23 cellular contexts compared by ENCODE assay signal in the genomic region with DNA sequence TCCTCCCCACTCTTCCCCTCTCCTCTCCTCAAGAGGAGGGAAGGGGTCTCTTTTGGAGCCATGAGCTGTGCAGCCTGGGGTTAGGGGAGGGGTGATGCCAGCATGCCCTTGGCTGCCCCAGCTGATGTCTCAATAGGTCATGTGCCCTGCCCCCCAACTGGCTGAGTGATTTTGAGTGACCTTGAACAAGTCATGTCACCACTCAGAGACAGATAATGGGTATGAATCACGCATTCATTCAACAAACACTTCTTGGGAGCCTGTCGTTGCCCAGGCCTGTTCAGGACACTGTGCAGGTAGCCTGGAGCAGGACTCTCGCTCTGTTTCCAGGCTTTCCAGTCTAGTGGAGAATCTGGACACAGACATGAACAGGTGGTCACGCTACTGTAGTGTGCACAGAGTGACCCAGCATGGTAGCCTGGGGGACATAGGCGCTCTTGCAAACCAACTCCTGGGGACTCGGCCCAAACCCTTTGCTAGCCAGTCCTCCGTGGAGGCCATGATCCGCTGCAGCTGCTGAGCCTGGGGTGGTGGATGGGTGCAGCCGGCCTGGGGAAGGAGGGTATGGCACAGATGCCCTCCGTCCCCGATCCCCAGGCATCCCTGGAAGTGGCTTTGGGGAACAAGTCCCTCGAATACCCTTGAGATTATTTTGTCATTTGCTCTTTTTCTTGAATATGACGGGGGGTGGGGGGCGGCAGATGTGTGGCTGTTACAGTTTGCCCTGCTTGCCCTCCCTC.
"Had no signal": no experiment of that assay in that cellular context is flagged by ENCODE, and none has a peak within 500 bp of the region (broad histone marks: within the 10 kb centered on the region; RNA-seq: fewer than 3 reads in every experiment).

No MANE protein-coding gene starts in this region.

- FAIRE-seq: keratinocyte, pancreas, small intestine had no signal

- H3K36me3 ChIP-seq: heart right ventricle, left ventricle myocardium inferior, pancreas, prostate gland, spleen, suprapubic skin, thoracic aorta, tibial nerve, vagina had no signal

- H3K79me2 ChIP-seq: hepatocyte had no signal

- H3K9me3 ChIP-seq: mucosa of descending colon, pancreas, prostate gland, suprapubic skin, thoracic aorta, vagina had no signal

- H3K4me1 ChIP-seq: pancreas, prostate gland, vagina had no signal

- H2AFZ ChIP-seq: hepatocyte had no signal

- H3K4me2 ChIP-seq: hepatocyte had no signal

- ATAC-seq: left colon; mucosa of descending colon; naive thymus-derived CD4-positive, alpha-beta T cell; natural killer cell treated with Interleukin-12 subunit alpha and Interleukin-12 subunit beta and Interleukin-15 and Interleukin-18, amount 100 ng/mL, for 72 hours; pancreas; right cardiac atrium; sciatic nerve; stimulated activated effector memory CD8-positive, alpha-beta T cell treated with anti-CD3 and anti-CD28 coated beads, Interleukin-12 subunit alpha, Interleukin-12 subunit beta, amount 100 ng/mL, for 72 hours had no signal

- DNase-seq: heart right ventricle; left colon; left ventricle myocardium inferior; midbrain; mucosa of descending colon; naive thymus-derived CD4-positive, alpha-beta T cell; pancreas; retina; right cardiac atrium; small intestine; spleen; stimulated activated CD4-positive, alpha-beta T cell treated with anti-CD3 and anti-CD28 coated beads, Interleukin-4, amount 100 ng/mL, for 24 hours; stimulated activated naive CD4-positive, alpha-beta T cell had no signal

- H3K27me3 ChIP-seq: heart right ventricle, hepatocyte, pancreas, spleen, suprapubic skin, tibial nerve, vagina had no signal

- H3K4me3 ChIP-seq: heart right ventricle, hepatocyte, left ventricle myocardium inferior, mucosa of descending colon, pancreas, prostate gland, spleen, suprapubic skin, thoracic aorta, tibial nerve, vagina had no signal

- H3K27ac ChIP-seq: heart right ventricle, hepatocyte, left ventricle myocardium inferior, pancreas, prostate gland, spleen, suprapubic skin, thoracic aorta, tibial nerve, vagina had no signal
